8 cellular contexts compared by ENCODE assay signal in the genomic region with DNA sequence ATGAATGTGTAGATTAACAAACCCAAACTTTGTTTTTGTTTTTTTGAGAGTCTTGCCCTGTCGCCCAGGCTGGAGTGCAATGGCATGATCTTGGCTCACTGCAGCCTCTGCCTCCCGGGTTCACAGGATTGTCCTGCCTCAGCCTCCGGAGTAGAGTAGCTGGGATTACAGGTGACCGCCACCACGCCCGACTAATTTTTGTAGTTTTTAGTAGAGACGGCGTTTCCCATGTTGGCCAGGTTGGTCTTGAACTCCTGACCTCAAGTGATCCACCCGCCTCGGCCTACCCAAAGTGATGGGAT. TPM values are rescaled to one million over a fixed set of nuclear protein-coding genes. Genes with fewer than 3 reads are reported as not detected.
DNase-seq lines count a peak whose midpoint lies in the region; ATAC-seq, FAIRE-seq and TF ChIP-seq lines count a peak whose summit lies in the region.
"Not testable (repeated sequence)": the region's sequence is repeated elsewhere in the genome, so short reads cannot be mapped to it uniquely, and the experiment has no call there.

No MANE protein-coding gene starts in this region.

- not testable (repeated sequence) for H3K9me3 Mint-ChIP-seq in activated naive CD4-positive, alpha-beta T cell treated with anti-CD3 and anti-CD28 coated beads, Interleukin-2, amount 10 ng/mL, durations not matched to agents 7 days and 5 days; naive thymus-derived CD4-positive, alpha-beta T cell; stimulated activated effector memory CD8-positive, alpha-beta T cell treated with anti-CD3 and anti-CD28 coated beads, Interleukin-12 subunit alpha, Interleukin-12 subunit beta, amount 100 ng/mL, for 72 hours

- H3K4me1 ChIP-seq in A549 (peaks cover 23% of the 10 kb centered on the region), Peyer's patch (peaks cover 0 to 12% (median 2%) of the 10 kb centered on the region in 4 donors), duodenal mucosa (ENCODE audit: control insufficient read depth in 1 of 2, insufficient read depth in 2 of 2, low read length in 2 of 2) (peaks cover 10 to 13% of the 10 kb centered on the region in 2 donors)
- H3K4me1 ChIP-seq in iPS DF 6.9 (ENCODE audit: control insufficient read depth, insufficient read depth, low read length): not testable (repeated sequence)
- peaks cover 3 to 13% of the 10 kb centered on the region in 2 donors for H3K4me1 ChIP-seq in naive thymus-derived CD4-positive, alpha-beta T cell (ENCODE audit: control insufficient read depth in 2 of 2, insufficient read depth in 2 of 2, low read length in 2 of 2)

- not testable (repeated sequence) for FAIRE-seq in A549 (lab: Jason Lieb, UNC)

- intact Hi-C loops in naive thymus-derived CD4-positive, alpha-beta T cell (cut with micrococcal nuclease): loop anchor here (1.0 to 5.0 kb wide), 15 partner anchors 35 to 1538 kb away; partner anchors contain the start of genes CAND1 (in 1 of the 2), CCT2 (in 1 of the 2), MDM1 (in 1 of the 2) and RAP1B (in 1 of the 2)

- not testable (repeated sequence) for DNase-seq in A549 (ENCODE audit: low read depth in 1 of 2, low spot score in 1 of 2); H7; Peyer's patch; activated naive CD4-positive, alpha-beta T cell treated with anti-CD3 and anti-CD28 coated beads, Interleukin-2, amount 10 ng/mL, durations not matched to agents 7 days and 5 days; iPS DF 6.9 (ENCODE audit: low read depth, low spot score); stimulated activated effector memory CD8-positive, alpha-beta T cell treated with anti-CD3 and anti-CD28 coated beads, Interleukin-12 subunit alpha, Interleukin-12 subunit beta, amount 100 ng/mL, for 72 hours (ENCODE audit: low spot score in 2 of 2)
- peak in 1 of 9 donors; percentile 53 for DNase-seq in naive thymus-derived CD4-positive, alpha-beta T cell

- peak overlapping the region; percentile 97 to 99 for H3K9ac ChIP-seq in duodenal mucosa (ENCODE audit: low read depth in 1 of 2, low read length in 2 of 2)

- TF ChIP-seq POLR2A in A549 (IDR thresholded peaks at IDR 0.05; ENCODE audit: low read length); Peyer's patch (IDR thresholded peaks at IDR 0.05): not testable (repeated sequence)

- peak in 1 of 2 experiments; percentile 1; a peak in 2 of 6 replicates for ATAC-seq in A549
- not testable (repeated sequence) for ATAC-seq in naive thymus-derived CD4-positive, alpha-beta T cell; stimulated activated effector memory CD8-positive, alpha-beta T cell treated with anti-CD3 and anti-CD28 coated beads, Interleukin-12 subunit alpha, Interleukin-12 subunit beta, amount 100 ng/mL, for 72 hours

- POLR2A ChIA-PET in A549 (lab: Yijun Ruan, JAX): interaction anchor here (0.9 to 2.7 kb wide), 6 partner anchors 13 to 476 kb away, joined by 3 to 45 read pairs (median 4); partner anchors contain the start of gene SLC35E3
- POLR2A ChIA-PET in naive thymus-derived CD4-positive, alpha-beta T cell (lab: Charles Lee): interaction anchor here (0.5 to 3.2 kb wide), 21 partner anchors 9 to 1538 kb away, joined by 3 to 55 read pairs (median 5); partner anchors contain the start of genes CAND1, MDM1, NUP107 and RAP1B

- 0 out of 5 replicates have a peak, but pooled peaks of 1 of the 2 experiments have one; percentile 2 for TF ChIP-seq RAD21 in A549 (conservative IDR thresholded peaks at IDR 0.05 in 1 of 2, IDR thresholded peaks at IDR 0.05 in 1 of 2)

- H3K9me3 ChIP-seq in A549; Peyer's patch; duodenal mucosa (ENCODE audit: control insufficient read depth in 1 of 2, low read length in 2 of 2); iPS DF 6.9 (ENCODE audit: control insufficient read depth, insufficient read depth, low read length); naive thymus-derived CD4-positive, alpha-beta T cell (ENCODE audit: control insufficient read depth in 2 of 3, low read length in 3 of 3): not testable (repeated sequence)

- H3K36me3 ChIP-seq in H7 (replicated peaks; ENCODE audit: control insufficient read depth, insufficient read depth, low read length); Peyer's patch; duodenal mucosa (ENCODE audit: control insufficient read depth in 1 of 2, insufficient read depth in 2 of 2, low read length in 2 of 2); iPS DF 6.9 (ENCODE audit: control insufficient read depth, insufficient read depth, low read length); naive thymus-derived CD4-positive, alpha-beta T cell (ENCODE audit: control insufficient read depth in 2 of 3, insufficient read depth in 3 of 3, low read length in 3 of 3): not testable (repeated sequence)

- H3K27me3 Mint-ChIP-seq in activated naive CD4-positive, alpha-beta T cell treated with anti-CD3 and anti-CD28 coated beads, Interleukin-2, amount 10 ng/mL, durations not matched to agents 7 days and 5 days; naive thymus-derived CD4-positive, alpha-beta T cell: not testable (repeated sequence)

- WGBS in A549 (ENCODE audit: missing lambda C conversion rate): 7% methylated on average over 10 of the region's 10 CpGs
- WGBS in iPS DF 6.9 (ENCODE audit: insufficient coverage, insufficient read length): no CpG with 5 or more reads among the region's 10 CpGs

- peak overlapping the region; percentile 97 for H3K4me3 Mint-ChIP-seq in activated naive CD4-positive, alpha-beta T cell treated with anti-CD3 and anti-CD28 coated beads, Interleukin-2, amount 10 ng/mL, durations not matched to agents 7 days and 5 days
- H3K4me3 Mint-ChIP-seq in naive thymus-derived CD4-positive, alpha-beta T cell: peak overlapping the region; percentile 87 to 100 (median 96)
- H3K4me3 Mint-ChIP-seq in stimulated activated effector memory CD8-positive, alpha-beta T cell treated with anti-CD3 and anti-CD28 coated beads, Interleukin-12 subunit alpha, Interleukin-12 subunit beta, amount 100 ng/mL, for 72 hours: peak overlapping the region; percentile 90

- TF ChIP-seq EP300 in A549 (IDR thresholded peaks at IDR 0.05): not testable (repeated sequence)

- H3K4me3 ChIP-seq in A549 (peak overlapping the region; percentile 88), H7 (ENCODE audit: insufficient read depth, low read depth, low read length) (peak overlapping the region; percentile 94), Peyer's patch (peak overlapping the region; percentile 67 to 92 (median 78)), duodenal mucosa (ENCODE audit: low read depth in 1 of 2, low read length in 2 of 2) (peak overlapping the region; percentile 85 to 95), iPS DF 6.9 (ENCODE audit: low read length) (peak overlapping the region; percentile 61; the same call in 1 of the 2 replicates)
- peak overlapping the region; percentile 79 for H3K4me3 ChIP-seq in naive thymus-derived CD4-positive, alpha-beta T cell (ENCODE audit: low read length)

- peaks cover 38% of the 10 kb centered on the region for H3K4me1 Mint-ChIP-seq in activated naive CD4-positive, alpha-beta T cell treated with anti-CD3 and anti-CD28 coated beads, Interleukin-2, amount 10 ng/mL, durations not matched to agents 7 days and 5 days
- peaks cover under 1 to 41% (median 24%) of the 10 kb centered on the region in 7 donors for H3K4me1 Mint-ChIP-seq in naive thymus-derived CD4-positive, alpha-beta T cell
- H3K4me1 Mint-ChIP-seq in stimulated activated effector memory CD8-positive, alpha-beta T cell treated with anti-CD3 and anti-CD28 coated beads, Interleukin-12 subunit alpha, Interleukin-12 subunit beta, amount 100 ng/mL, for 72 hours: peaks cover 15% of the 10 kb centered on the region

- not testable (repeated sequence) for TF ChIP-seq CTCF in A549 (IDR thresholded peaks at IDR 0.05); Peyer's patch (IDR thresholded peaks at IDR 0.05)

- peak overlapping the region; percentile 100 for H3K27ac Mint-ChIP-seq in activated naive CD4-positive, alpha-beta T cell treated with anti-CD3 and anti-CD28 coated beads, Interleukin-2, amount 10 ng/mL, durations not matched to agents 7 days and 5 days
- H3K27ac Mint-ChIP-seq in naive thymus-derived CD4-positive, alpha-beta T cell: peak overlapping the region; percentile 96 to 100 (median 97)
- H3K27ac Mint-ChIP-seq in stimulated activated effector memory CD8-positive, alpha-beta T cell treated with anti-CD3 and anti-CD28 coated beads, Interleukin-12 subunit alpha, Interleukin-12 subunit beta, amount 100 ng/mL, for 72 hours: peak overlapping the region; percentile 99

- H3K27ac ChIP-seq in A549 (peak overlapping the region; percentile 97), Peyer's patch (peak overlapping the region; percentile 96 to 99 (median 96)), duodenal mucosa (ENCODE audit: low read depth, low read length) (peak overlapping the region; percentile 97)
- not testable (repeated sequence) for H3K27ac ChIP-seq in iPS DF 6.9 (ENCODE audit: low read length)
- peak overlapping the region; percentile 96 for H3K27ac ChIP-seq in naive thymus-derived CD4-positive, alpha-beta T cell (ENCODE audit: low read depth, low read length)

- peak overlapping the region; percentile 66 for H3K4me2 ChIP-seq in A549

- not testable (repeated sequence) for H3K27me3 ChIP-seq in H7 (ENCODE audit: control insufficient read depth, insufficient read depth, low read length); Peyer's patch; duodenal mucosa (ENCODE audit: control insufficient read depth in 1 of 2, insufficient read depth in 2 of 2, low read length in 2 of 2); iPS DF 6.9 (ENCODE audit: control insufficient read depth, insufficient read depth, low read length); naive thymus-derived CD4-positive, alpha-beta T cell (ENCODE audit: control insufficient read depth in 2 of 2, insufficient read depth in 2 of 2, low read length in 2 of 2)

- H3K36me3 Mint-ChIP-seq in activated naive CD4-positive, alpha-beta T cell treated with anti-CD3 and anti-CD28 coated beads, Interleukin-2, amount 10 ng/mL, durations not matched to agents 7 days and 5 days: peaks cover 31% of the 10 kb centered on the region
- peaks cover 0 to 25% (median 12%) of the 10 kb centered on the region in 5 donors for H3K36me3 Mint-ChIP-seq in naive thymus-derived CD4-positive, alpha-beta T cell
- H3K36me3 Mint-ChIP-seq in stimulated activated effector memory CD8-positive, alpha-beta T cell treated with anti-CD3 and anti-CD28 coated beads, Interleukin-12 subunit alpha, Interleukin-12 subunit beta, amount 100 ng/mL, for 72 hours: peaks cover 51% of the 10 kb centered on the region

- CTCF ChIA-PET in A549 (lab: Yijun Ruan, JAX): interaction anchor here (0.7 to 2.9 kb wide), 11 partner anchors 8 to 350 kb away, joined by 3 to 19 read pairs (median 5); partner anchors contain the start of gene SLC35E3
- CTCF ChIA-PET in activated naive CD4-positive, alpha-beta T cell treated with anti-CD3 and anti-CD28 coated beads, Interleukin-2, amount 10 ng/mL, durations not matched to agents 7 days and 5 days (lab: Charles Lee): interaction anchor here (0.9 to 1.8 kb wide), 6 partner anchors 9 to 473 kb away, joined by 3 to 8 read pairs (median 3); no protein-coding TSS in a partner anchor
- CTCF ChIA-PET in naive thymus-derived CD4-positive, alpha-beta T cell (lab: Charles Lee): interaction anchor here (0.5 to 3.0 kb wide), 7 partner anchors 10 to 559 kb away, joined by 3 to 10 read pairs (median 4); partner anchors contain the start of genes MDM1 and SLC35E3

RNA-seq across cellular contexts. Expression of gene MDM2, which starts 0.8 kb away (rescaled TPM):
- 96.4 and 108 TPM in 2 replicates for polyA plus RNA-seq in A549 (2011; rRNA removed)
- polyA plus RNA-seq in A549 (2012; cell fraction: cytosol; rRNA removed): 7.8 and 10.3 TPM in 2 replicates
- 6.8 and 15.5 TPM in 2 replicates for polyA plus RNA-seq in A549 (2012; cell fraction: nucleus; rRNA removed)
- 40.3 to 48.6 TPM (median 48.2 TPM) in 3 replicates for polyA plus RNA-seq in A549 (2017; fragmentation: RNase III; extraction: RNeasy Plus Mini Kit Qiagen cat#74134 plus additional on column Dnase treatment)
- 117 and 151 TPM in 2 replicates for polyA minus RNA-seq in A549 (2011; rRNA and poly(A)+ RNA removed)
- total RNA-seq in H7 (2014; rRNA removed; shearing (Covaris generic)): 40.6 and 48.3 TPM in 2 replicates
- 100 to 1,000 TPM in 2 of 4 donors, 10 to 100 TPM in 2; 64.7 to 126 (median 95.3) TPM for total RNA-seq in Peyer's patch
- total RNA-seq in naive thymus-derived CD4-positive, alpha-beta T cell: 100 to 1,000 TPM in 1 of 5 experiments, 10 to 100 TPM in 4; 77.8 to 271 (median 80.8) TPM
- polyA plus RNA-seq in naive thymus-derived CD4-positive, alpha-beta T cell: 10 to 100 TPM; 14.5 to 23.9 TPM
